In the genomic region with DNA sequence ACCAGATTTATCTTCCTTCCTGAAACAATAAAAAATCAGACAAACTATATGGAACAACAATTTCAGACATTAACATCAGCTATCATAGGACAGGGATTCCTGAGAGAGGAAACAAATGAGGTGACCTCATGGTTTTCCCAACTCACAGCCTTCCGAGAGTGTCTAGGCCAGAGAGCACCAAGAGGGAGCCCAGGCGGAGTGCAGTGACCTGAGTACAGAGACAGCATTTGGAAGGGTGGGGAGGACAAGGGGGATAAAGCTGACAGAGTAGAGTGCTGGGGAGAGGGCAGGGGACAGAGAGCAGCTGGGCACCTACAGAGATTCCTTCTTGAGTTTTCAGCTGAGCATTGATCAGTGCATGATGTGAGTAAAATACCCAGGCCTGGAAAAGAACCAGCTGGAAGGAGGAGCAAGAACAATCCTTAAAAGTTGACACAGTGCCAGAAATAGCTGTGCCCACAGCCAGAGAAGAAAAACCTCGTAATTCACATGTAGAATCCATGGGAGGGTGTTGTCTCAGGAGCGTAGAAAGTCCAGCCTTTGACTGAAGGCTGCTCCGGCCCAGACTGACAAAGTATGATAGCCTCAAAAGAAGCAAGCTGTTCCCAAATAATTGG, we compare ENCODE assay signal across 19 cellular contexts. TPM values are rescaled to one million over a fixed set of nuclear protein-coding genes. Genes with fewer than 3 reads are reported as not detected.
DNase-seq lines count a peak whose midpoint lies in the region; ATAC-seq and TF ChIP-seq lines count a peak whose summit lies in the region.
"Had no signal": no experiment of that assay in that cellular context is flagged by ENCODE, and none has a peak within 500 bp of the region (broad histone marks: within the 10 kb centered on the region; RNA-seq: fewer than 3 reads in every experiment).

No MANE protein-coding gene starts in this region.

- in situ Hi-C loops in astrocyte of the spinal cord (cut with HindIII; ENCODE audit: low sequenced_read_pairs): no loop called here

- H3K4me1 ChIP-seq in BE2C: no peaks in the 10 kb centered on the region
- H3K4me1 ChIP-seq: foreskin keratinocyte, left lung had no signal

- DNase-seq in DMS 273 (lab: John Stamatoyannopoulos, UW; ENCODE audit: unreplicated experiment): peak; percentile 37
- DNase-seq in DMS 273 treated with DMSO at 0.1 percent for 48 hours (lab: John Stamatoyannopoulos, UW): no peak
- DNase-seq in NCI-H1694 treated with DMSO at 0.1 percent for 48 hours (lab: John Stamatoyannopoulos, UW): peak; percentile 8
- DNase-seq in astrocyte of the spinal cord (ENCODE audit: low read depth, low spot score): peak; percentile 23
- DNase-seq in mesothelial cell of epicardium (ENCODE audit: low spot score in 2 of 2, unreplicated experiment in 2 of 2): no peak
- no peak for DNase-seq in BE2C
- DNase-seq in activated CD4-positive, alpha-beta T cell treated with anti-CD3 and anti-CD28 coated beads for 48 hours: no peak
- DNase-seq: activated CD4-positive, alpha-beta memory T cell treated with anti-CD3 and anti-CD28 coated beads, Interleukin-2, amount 10 ng/mL, durations not matched to agents 7 days and 5 days; endodermal cell; foreskin keratinocyte; KG1; left lung; NCI-H1417; NCI-H526; stimulated activated CD4-positive, alpha-beta T cell treated with anti-CD3 and anti-CD28 coated beads, Interleukin-12 subunit alpha, Interleukin-12 subunit beta, amount 100 ng/mL, for 4 hours; stimulated activated naive CD8-positive, alpha-beta T cell treated with anti-CD3 and anti-CD28 coated beads, Interleukin-15, Interleukin-2, amounts not matched to agents 100 U/mL and 50 U/mL, for 24 hours; upper lobe of left lung had no signal

- H3K4me1 Mint-ChIP-seq in mesothelial cell of epicardium: peaks cover 6% of the 10 kb centered on the region
- H3K4me1 Mint-ChIP-seq: endodermal cell had no signal

- no peak for ATAC-seq in GM18909 (IDR thresholded peaks at IDR 0.05; ENCODE audit: poor library complexity, unreplicated experiment)
- ATAC-seq: foreskin keratinocyte; left lung; stimulated activated naive CD8-positive, alpha-beta T cell treated with anti-CD3 and anti-CD28 coated beads, Interleukin-15, Interleukin-2, amounts not matched to agents 100 U/mL and 50 U/mL, for 24 hours had no signal

- peaks cover 4% of the 10 kb centered on the region for H3K9me3 Mint-ChIP-seq in mesothelial cell of epicardium
- H3K9me3 Mint-ChIP-seq: activated CD4-positive, alpha-beta memory T cell treated with anti-CD3 and anti-CD28 coated beads, Interleukin-2, amount 10 ng/mL, durations not matched to agents 7 days and 5 days had no signal

- no peak for TF ChIP-seq CTCF in astrocyte of the spinal cord (IDR thresholded peaks at IDR 0.05; ENCODE audit: low read depth, low read length)
- TF ChIP-seq CTCF in mesothelial cell of epicardium (IDR thresholded peaks at IDR 0.05; ENCODE audit: unreplicated experiment): no peak
- TF ChIP-seq CTCF in BE2C (IDR thresholded peaks at IDR 0.05; ENCODE audit: low read depth, low read length): no peak

- H3K9me3 ChIP-seq in BE2C: no peaks in the 10 kb centered on the region
- H3K9me3 ChIP-seq: left lung, upper lobe of left lung had no signal

- H3K27me3 Mint-ChIP-seq in mesothelial cell of epicardium (ENCODE audit: low read depth): peaks cover 7% of the 10 kb centered on the region

- peak overlapping the region; percentile 23 for H3K27ac Mint-ChIP-seq in mesothelial cell of epicardium
- H3K27ac Mint-ChIP-seq: activated CD4-positive, alpha-beta memory T cell treated with anti-CD3 and anti-CD28 coated beads, Interleukin-2, amount 10 ng/mL, durations not matched to agents 7 days and 5 days; endodermal cell had no signal

- H3K36me3 ChIP-seq in BE2C: no peaks in the 10 kb centered on the region
- H3K36me3 ChIP-seq: BLaER1 treated with 17β-estradiol and CSF1 and Interleukin-3, amounts not matched to agents 10 nM and 100 nM; left lung; upper lobe of left lung had no signal

- no peaks in the 10 kb centered on the region for H3K27me3 ChIP-seq in BE2C
- H3K27me3 ChIP-seq: BLaER1 treated with 17β-estradiol and CSF1 and Interleukin-3, amounts not matched to agents 10 nM and 100 nM; upper lobe of left lung had no signal

- H3K4me3 Mint-ChIP-seq in mesothelial cell of epicardium: no peak overlapping the region
- H3K4me3 Mint-ChIP-seq: activated CD4-positive, alpha-beta memory T cell treated with anti-CD3 and anti-CD28 coated beads, Interleukin-2, amount 10 ng/mL, durations not matched to agents 7 days and 5 days; endodermal cell had no signal

- H3K36me3 Mint-ChIP-seq in mesothelial cell of epicardium: no peaks in the 10 kb centered on the region

- no peak overlapping the region for H3K4me3 ChIP-seq in astrocyte of the spinal cord (ENCODE audit: low read depth, low read length)
- no peak overlapping the region for H3K4me3 ChIP-seq in BE2C (ENCODE audit: low read depth, low read length)
- H3K4me3 ChIP-seq: BLaER1 treated with 17β-estradiol and CSF1 and Interleukin-3, amounts not matched to agents 10 nM and 100 nM; left lung; upper lobe of left lung had no signal

RNA-seq across cellular contexts. Expression of gene PANX2, which starts 34.0 kb away (rescaled TPM):
- total RNA-seq in mesothelial cell of epicardium: 6.0 to 7.0 TPM (median 6.4 TPM) in 3 replicates
- 0.14 TPM for polyA plus RNA-seq in BE2C (2012; ENCODE audit: insufficient read depth, insufficient read length, low read depth)

RNA-seq across cellular contexts. Expression of gene MOV10L1, which starts 46.7 kb away (rescaled TPM):
- total RNA-seq in mesothelial cell of epicardium: 1.7 to 3.5 TPM (median 2.8 TPM) in 3 replicates
- not detected for polyA plus RNA-seq in BE2C (2012; ENCODE audit: insufficient read depth, insufficient read length, low read depth)
- total RNA-seq: activated CD4-positive, alpha-beta memory T cell treated with anti-CD3 and anti-CD28 coated beads, Interleukin-2, amount 10 ng/mL, durations not matched to agents 7 days and 5 days had no signal

RNA-seq across cellular contexts. Expression of gene TRABD, which starts 49.2 kb away (rescaled TPM):
- total RNA-seq in mesothelial cell of epicardium: 44.3 to 44.6 TPM (median 44.4 TPM) in 3 replicates
- polyA plus RNA-seq in BE2C (2012; ENCODE audit: insufficient read depth, insufficient read length, low read depth): 126 TPM

RNA-seq across cellular contexts. Expression of gene MLC1, which starts 51.3 kb away (rescaled TPM):
- total RNA-seq in mesothelial cell of epicardium: 1.8 to 2.1 TPM (median 2.0 TPM) in 3 replicates
- not detected for polyA plus RNA-seq in BE2C (2012; ENCODE audit: insufficient read depth, insufficient read length, low read depth)
- total RNA-seq: foreskin keratinocyte had no signal
- polyA plus RNA-seq: foreskin keratinocyte had no signal

Comparison
In these comparisons a context has a peak if more than half of its experiments do, and no peak if none do; other contexts are left out.
1. DNase-seq: peak in DMS 273 (single experiment), NCI-H1694 treated with DMSO at 0.1 percent for 48 hours (single experiment) and astrocyte of the spinal cord (single experiment); none in DMS 273 treated with DMSO at 0.1 percent for 48 hours (single experiment), mesothelial cell of epicardium (0 of 2), BE2C (single experiment) and activated CD4-positive, alpha-beta T cell treated with anti-CD3 and anti-CD28 coated beads for 48 hours (single experiment).